8 cellular contexts compared by ENCODE assay signal in genomic region chr14:54773171-54774006, GRCh38.
DNase-seq lines count a peak whose midpoint lies in the region; ATAC-seq and TF ChIP-seq lines count a peak whose summit lies in the region.

No MANE protein-coding gene starts in this region.

- no peaks in the 10 kb centered on the region for H3K9me2 ChIP-seq in SK-N-SH

- TF ChIP-seq EP300 in SK-N-SH (IDR thresholded peaks at IDR 0.05; ENCODE audit: borderline replicate concordance in 1 of 2, low read depth in 1 of 2, low read length in 1 of 2) (peak; percentile 28 to 93; a peak in 3 of 4 replicates), ovary (IDR thresholded peaks at IDR 0.05) (peak; percentile 82), tibial nerve (IDR thresholded peaks at IDR 0.05) (peak; percentile 26 to 88)

- H3K27me3 ChIP-seq in SK-N-SH (ENCODE audit: insufficient read depth) (no peaks in the 10 kb centered on the region), ovary (no peaks in the 10 kb centered on the region), tibial nerve (no peaks in the 10 kb centered on the region)

- peak overlapping the region; percentile 53; the same call in 1 of the 2 replicates for H2AFZ ChIP-seq in SK-N-SH (ENCODE audit: low read depth)

- no peaks in the 10 kb centered on the region for H3K9me3 Mint-ChIP-seq in activated naive CD8-positive, alpha-beta T cell treated with anti-CD3 and anti-CD28 coated beads, Interleukin-2, amount 10 ng/mL, durations not matched to agents 7 days and 5 days

- H3K9ac ChIP-seq in SK-N-SH: peak overlapping the region; percentile 61

- H3F3A ChIP-seq in SK-N-SH (replicated peaks; ENCODE audit: insufficient read depth): peaks cover 48% of the 10 kb centered on the region

- H3K9me3 ChIP-seq in SK-N-SH: no peaks in the 10 kb centered on the region
- H3K9me3 ChIP-seq in ovary: no peaks in the 10 kb centered on the region
- H3K9me3 ChIP-seq in tibial nerve: no peaks in the 10 kb centered on the region

- peak; percentile 83 for TF ChIP-seq RAD21 in SK-N-SH (IDR thresholded peaks at IDR 0.05; ENCODE audit: low read length)

- peak overlapping the region in 1 of 2 experiments; percentile 34; a peak in 1 of 4 replicates for H3K4me3 ChIP-seq in SK-N-SH (ENCODE audit: low read depth in 2 of 2, low read length in 1 of 2)
- H3K4me3 ChIP-seq in ovary: no peak overlapping the region
- H3K4me3 ChIP-seq in tibial nerve: no peak overlapping the region

- peak overlapping the region; percentile 91 to 97 for H3K27ac ChIP-seq in SK-N-SH (ENCODE audit: low read depth in 2 of 2, low read length in 1 of 2)
- peak overlapping the region; percentile 67 to 90 for H3K27ac ChIP-seq in ovary
- peak overlapping the region; percentile 76 to 92 (median 82) for H3K27ac ChIP-seq in tibial nerve

- ATAC-seq in GM21786 (IDR thresholded peaks at IDR 0.05; ENCODE audit: unreplicated experiment): peak; percentile 69
- ATAC-seq in activated naive CD8-positive, alpha-beta T cell treated with anti-CD3 and anti-CD28 coated beads, Interleukin-2, amount 10 ng/mL, durations not matched to agents 7 days and 5 days (ENCODE audit: low read depth): peak; percentile 87

- POLR2A ChIA-PET in SK-N-SH (lab: Yijun Ruan, JAX): interaction anchor here (0.6 to 2.2 kb wide), 3 partner anchors 129 to 264 kb away, joined by 4 to 14 read pairs (median 4); partner anchors contain the start of genes CGRRF1 and SAMD4A
- POLR2A ChIA-PET in activated naive CD8-positive, alpha-beta T cell treated with anti-CD3 and anti-CD28 coated beads, Interleukin-2, amount 10 ng/mL, durations not matched to agents 7 days and 5 days (lab: Charles Lee): interaction anchor here (0.6 to 5.8 kb wide), 10 partner anchors 16 to 264 kb away, joined by 3 to 75 read pairs (median 3); partner anchors contain the start of genes CGRRF1, GCH1 and SAMD4A

- H3K36me3 ChIP-seq in SK-N-SH (replicated peaks in 1 of 2; ENCODE audit: control insufficient read depth in 1 of 2, insufficient read depth in 2 of 2, low read length in 1 of 2) (peaks cover 20 to 25% of the 10 kb centered on the region in 2 experiments), ovary (no peaks in the 10 kb centered on the region), tibial nerve (peaks cover 0 to 55% (median 0%) of the 10 kb centered on the region in 3 donors)

- TF ChIP-seq CTCF in SK-N-SH (IDR thresholded peaks at IDR 0.05) (peak; percentile 73), ovary (IDR thresholded peaks at IDR 0.05) (peak; percentile 63 to 83 (median 81)), tibial nerve (IDR thresholded peaks at IDR 0.05) (peak; percentile 27 to 87 (median 62))

- DNase-seq in DMS114 treated with DMSO at 0.1 percent for 48 hours (lab: John Stamatoyannopoulos, UW; ENCODE audit: unreplicated experiment) (peak; percentile 80), LoVo (ENCODE audit: low spot score) (peak; percentile 72), SK-N-SH (peak; percentile 91), head of caudate nucleus (peak in 36 of 42 donors; percentile 23 to 85 (median 60)), ovary (peak; percentile 80 to 90 (median 86)), tibial nerve (ENCODE audit: low spot score in 2 of 2) (peak; percentile 61 to 85)
- DNase-seq in activated naive CD8-positive, alpha-beta T cell treated with anti-CD3 and anti-CD28 coated beads, Interleukin-2, amount 10 ng/mL, durations not matched to agents 7 days and 5 days: peak; percentile 77

- H3K36me3 Mint-ChIP-seq in activated naive CD8-positive, alpha-beta T cell treated with anti-CD3 and anti-CD28 coated beads, Interleukin-2, amount 10 ng/mL, durations not matched to agents 7 days and 5 days: peaks cover 7% of the 10 kb centered on the region

- H3K27ac Mint-ChIP-seq in activated naive CD8-positive, alpha-beta T cell treated with anti-CD3 and anti-CD28 coated beads, Interleukin-2, amount 10 ng/mL, durations not matched to agents 7 days and 5 days: peak overlapping the region; percentile 87

- H3K27me3 Mint-ChIP-seq in activated naive CD8-positive, alpha-beta T cell treated with anti-CD3 and anti-CD28 coated beads, Interleukin-2, amount 10 ng/mL, durations not matched to agents 7 days and 5 days: peaks cover 9% of the 10 kb centered on the region

- no peaks in the 10 kb centered on the region; the same call in 1 of the 2 replicates for H4K20me1 ChIP-seq in SK-N-SH (ENCODE audit: insufficient read depth)

- H3K4me2 ChIP-seq in SK-N-SH: peak overlapping the region; percentile 48

- no peak for TF ChIP-seq POLR2A in ovary (IDR thresholded peaks at IDR 0.05)
- TF ChIP-seq POLR2A in tibial nerve (IDR thresholded peaks at IDR 0.05): no peak

- H3K79me2 ChIP-seq in SK-N-SH (ENCODE audit: insufficient read depth): peaks cover 11% of the 10 kb centered on the region; the same call in 1 of the 2 replicates

- peak overlapping the region; percentile 67 for H3K4me3 Mint-ChIP-seq in activated naive CD8-positive, alpha-beta T cell treated with anti-CD3 and anti-CD28 coated beads, Interleukin-2, amount 10 ng/mL, durations not matched to agents 7 days and 5 days

- CTCF ChIA-PET in SK-N-SH (lab: Yijun Ruan, JAX): interaction anchor here (0.6 to 6.2 kb wide), 72 partner anchors 9 to 407 kb away, joined by 3 to 171 read pairs (median 4); partner anchors contain the start of genes CGRRF1 and SAMD4A

- H3K4me1 ChIP-seq in SK-N-SH (ENCODE audit: control insufficient read depth in 1 of 2, insufficient read depth in 2 of 2, low read depth in 1 of 2, low read length in 1 of 2) (peaks cover 17 to 50% of the 10 kb centered on the region in 2 experiments), ovary (ENCODE audit: insufficient read depth) (peaks cover 3% of the 10 kb centered on the region), tibial nerve (peaks cover 0 to 57% (median 19%) of the 10 kb centered on the region in 4 donors)

- WGBS in SK-N-SH (ENCODE audit: low lambda C conversion rate): 16% methylated on average over 7 of the region's 19 CpGs
- WGBS in ovary, 3 donors: 10 to 14% (median 11%) methylated on average over 19 of the region's 19 CpGs
- WGBS in tibial nerve, 2 donors: 13 to 21% methylated on average over 18 to 19 of the region's 19 CpGs

- intact Hi-C loops in head of caudate nucleus (cut with DNase I) (loop anchor here (1.0 kb wide), 1 partner anchor 208 kb away; no protein-coding TSS in a partner anchor), ovary (cut with DNase I) (loop anchor here (1.0 to 10.0 kb wide), 5 partner anchors 79 to 209 kb away; partner anchors contain the start of gene SAMD4A (in 1 of the 4))

- peaks cover 49% of the 10 kb centered on the region for H3K4me1 Mint-ChIP-seq in activated naive CD8-positive, alpha-beta T cell treated with anti-CD3 and anti-CD28 coated beads, Interleukin-2, amount 10 ng/mL, durations not matched to agents 7 days and 5 days

TF ChIP-seq in SK-N-SH, 30 proteins besides CTCF, POLR2A, EP300 and RAD21 (continues in another document):
- TF ChIP-seq MAX (IDR thresholded peaks at IDR 0.05; ENCODE audit: low read depth): peak; percentile 90
- peak; percentile 66 for TF ChIP-seq ELF1 (IDR thresholded peaks at IDR 0.05)
- TF ChIP-seq TAF1 (IDR thresholded peaks at IDR 0.05; ENCODE audit: borderline replicate concordance, low read depth, low read length): peak; percentile 16; the same call in 1 of the 2 replicates
- peak; percentile 90 for TF ChIP-seq JUND (IDR thresholded peaks at IDR 0.05)
- no peak for TF ChIP-seq GATA2 (CRISPR knock-in tag; IDR thresholded peaks at IDR 0.05)
- TF ChIP-seq USF2 (IDR thresholded peaks at IDR 0.05; ENCODE audit: borderline replicate concordance, low read depth, low read length): peak; percentile 40; the same call in 1 of the 2 replicates
- 0 out of 2 replicates have a peak, but pooled peaks have one; percentile 87 for TF ChIP-seq RXRA (IDR thresholded peaks at IDR 0.05; ENCODE audit: borderline replicate concordance, low read depth)
- no peak for TF ChIP-seq FOXJ3 (CRISPR knock-in tag; IDR thresholded peaks at IDR 0.05)
- TF ChIP-seq, protein P1, sequence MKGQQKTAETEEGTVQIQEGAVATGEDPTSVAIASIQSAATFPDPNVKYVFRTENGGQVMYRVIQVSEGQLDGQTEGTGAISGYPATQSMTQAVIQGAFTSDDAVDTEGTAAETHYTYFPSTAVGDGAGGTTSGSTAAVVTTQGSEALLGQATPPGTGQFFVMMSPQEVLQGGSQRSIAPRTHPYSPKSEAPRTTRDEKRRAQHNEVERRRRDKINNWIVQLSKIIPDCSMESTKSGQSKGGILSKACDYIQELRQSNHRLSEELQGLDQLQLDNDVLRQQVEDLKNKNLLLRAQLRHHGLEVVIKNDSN (IDR thresholded peaks at IDR 0.05; ENCODE audit: borderline replicate concordance, low read depth): peak; percentile 88
- TF ChIP-seq RCOR1 (IDR thresholded peaks at IDR 0.05; ENCODE audit: low read length): no peak
- peak; percentile 93; the same call in 1 of the 2 replicates for TF ChIP-seq SIN3A (IDR thresholded peaks at IDR 0.05; ENCODE audit: borderline replicate concordance, low read depth, low read length)
- TF ChIP-seq TEAD4 (IDR thresholded peaks at IDR 0.05; ENCODE audit: borderline replicate concordance, insufficient read depth): peak; percentile 96
- TF ChIP-seq SMC3 (IDR thresholded peaks at IDR 0.05; ENCODE audit: low read depth, low read length): peak; percentile 84
- TF ChIP-seq EZH2phosphoT487 (IDR thresholded peaks at IDR 0.05; ENCODE audit: borderline replicate concordance, low read depth): no peak
- TF ChIP-seq MXI1 (IDR thresholded peaks at IDR 0.05; ENCODE audit: low read depth, low read length): peak; percentile 71
- peak; percentile 67; the same call in 1 of the 2 replicates for TF ChIP-seq POLR2AphosphoS5 (IDR thresholded peaks at IDR 0.05; ENCODE audit: low read depth, low read length)
- TF ChIP-seq CHD2 (IDR thresholded peaks at IDR 0.05; ENCODE audit: low read length, partially characterized antibody): peak; percentile 80
